23 cellular contexts compared by ENCODE assay signal in the genomic region with DNA sequence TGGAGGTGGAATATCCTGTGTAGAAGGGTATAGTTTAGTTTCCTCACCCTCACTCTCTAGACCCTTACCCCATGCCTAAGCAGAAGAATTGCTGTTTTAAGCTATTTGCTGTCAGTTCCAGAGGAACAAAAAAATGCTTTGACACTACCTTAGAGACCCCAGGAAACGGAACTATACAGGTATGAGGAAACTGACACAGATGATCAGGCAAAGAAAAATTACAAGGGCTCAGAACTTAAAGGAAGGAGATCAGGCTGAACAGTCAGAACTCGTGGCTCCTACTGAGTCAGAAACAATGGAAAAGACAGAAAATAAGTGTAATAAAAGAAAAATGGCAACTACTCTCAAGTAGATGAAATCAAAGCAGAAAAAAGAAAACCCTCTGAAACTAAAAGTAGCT.
"Had no signal": no experiment of that assay in that cellular context is flagged by ENCODE, and none has a peak within 500 bp of the region (broad histone marks: within the 10 kb centered on the region; RNA-seq: fewer than 3 reads in every experiment).

No MANE protein-coding gene starts in this region.

- H3K36me3 ChIP-seq: gastrocnemius medialis, heart left ventricle, left lung, ovary, right lobe of liver, suprapubic skin, transverse colon, upper lobe of right lung, uterus had no signal

- H3K9me3 ChIP-seq: gastrocnemius medialis, heart left ventricle, left lung, ovary, right lobe of liver, suprapubic skin, transverse colon, upper lobe of right lung, uterus had no signal

- H3K27ac ChIP-seq: dorsolateral prefrontal cortex, gastrocnemius medialis, heart left ventricle, hepatocyte, left lung, ovary, right lobe of liver, suprapubic skin, transverse colon, upper lobe of right lung, uterus had no signal

- H3K4me1 Mint-ChIP-seq: natural killer cell; stimulated activated naive CD8-positive, alpha-beta T cell treated with anti-CD3 and anti-CD28 coated beads, Interleukin-15, amount 100 ng/mL, for 72 hours had no signal

- H3K4me1 ChIP-seq: gastrocnemius medialis, heart left ventricle, left lung, right lobe of liver, suprapubic skin, transverse colon, upper lobe of right lung, uterus had no signal

- H3K9me3 Mint-ChIP-seq: natural killer cell; stimulated activated naive CD8-positive, alpha-beta T cell treated with anti-CD3 and anti-CD28 coated beads, Interleukin-15, amount 100 ng/mL, for 72 hours had no signal

- ATAC-seq: gastrocnemius medialis; heart left ventricle; left cardiac atrium; left lung; natural killer cell; right lobe of liver; stimulated activated naive CD8-positive, alpha-beta T cell treated with anti-CD3 and anti-CD28 coated beads, Interleukin-15, amount 100 ng/mL, for 72 hours; upper lobe of right lung had no signal

- H3K27me3 Mint-ChIP-seq: progenitor cell of endocrine pancreas had no signal

- H2AFZ ChIP-seq: hepatocyte had no signal

- H3K4me2 ChIP-seq: hepatocyte had no signal

- H3K27me3 ChIP-seq: dorsolateral prefrontal cortex, gastrocnemius medialis, heart left ventricle, hepatocyte, left lung, ovary, right lobe of liver, suprapubic skin, transverse colon, upper lobe of right lung, uterus had no signal

- H3K4me3 ChIP-seq: dorsolateral prefrontal cortex, gastrocnemius medialis, heart left ventricle, hepatocyte, left lung, ovary, right lobe of liver, suprapubic skin, transverse colon, upper lobe of right lung, uterus had no signal

- H3K36me3 Mint-ChIP-seq: natural killer cell had no signal

- DNase-seq: dorsolateral prefrontal cortex; effector CD4-positive, alpha-beta T cell; gastrocnemius medialis; heart left ventricle; kidney; left cardiac atrium; left lung; natural killer cell; occipital lobe; ovary; right lobe of liver; small intestine; stimulated activated CD4-positive, alpha-beta T cell treated with anti-CD3 and anti-CD28 coated beads, Interleukin-12 subunit alpha, Interleukin-12 subunit beta, amount 100 ng/mL, for 4 hours; stimulated activated CD4-positive, alpha-beta T cell treated with anti-CD3 and anti-CD28 coated beads, Interleukin-1b, Interleukin-23, amount 100 ng/mL, for 48 hours; stimulated activated CD4-positive, alpha-beta T cell treated with anti-CD3 and anti-CD28 coated beads, Interleukin-4, amount 100 ng/mL, for 1 hour; stimulated activated CD8-positive, alpha-beta memory T cell treated with anti-CD3 and anti-CD28 coated beads, Interleukin-4, amount 100 ng/mL, for 48 hours; stimulated activated naive CD8-positive, alpha-beta T cell treated with anti-CD3 and anti-CD28 coated beads, Interleukin-15, amount 100 ng/mL, for 72 hours; transverse colon; upper lobe of right lung; uterus had no signal

- H3K4me3 Mint-ChIP-seq: natural killer cell; stimulated activated naive CD8-positive, alpha-beta T cell treated with anti-CD3 and anti-CD28 coated beads, Interleukin-15, amount 100 ng/mL, for 72 hours had no signal

- H3K27ac Mint-ChIP-seq: natural killer cell; progenitor cell of endocrine pancreas; stimulated activated naive CD8-positive, alpha-beta T cell treated with anti-CD3 and anti-CD28 coated beads, Interleukin-15, amount 100 ng/mL, for 72 hours had no signal
